8 cellular contexts compared by ENCODE assay signal in genomic region chr9:112393146-112393545, GRCh38. TPM values are rescaled to one million over a fixed set of nuclear protein-coding genes. Genes with fewer than 3 reads are reported as not detected.
DNase-seq lines count a peak whose midpoint lies in the region; ATAC-seq, FAIRE-seq and TF ChIP-seq lines count a peak whose summit lies in the region.
"Not testable (repeated sequence)": the region's sequence is repeated elsewhere in the genome, so short reads cannot be mapped to it uniquely, and the experiment has no call there.

No MANE protein-coding gene starts in this region.

- TF ChIP-seq EP300 in K562 (IDR thresholded peaks at IDR 0.05; ENCODE audit: low read length) = not testable (repeated sequence)

- not testable (repeated sequence) for H3K4me1 ChIP-seq in K562 (replicated peaks in 1 of 2; ENCODE audit: control insufficient read depth in 2 of 2, insufficient read depth in 2 of 2, low read length in 2 of 2)
- peaks cover 0 to 15% of the 10 kb centered on the region in 2 donors for H3K4me1 ChIP-seq in gastrocnemius medialis

- H3K27ac ChIP-seq in K562 (ENCODE audit: extremely low read depth, low read depth, low read length) = not testable (repeated sequence)
- H3K27ac ChIP-seq in gastrocnemius medialis = peak overlapping the region; percentile 21 to 36 (median 30)

- H3K79me2 ChIP-seq in K562 (ENCODE audit: control insufficient read depth, insufficient read depth, low read length) = not testable (repeated sequence)

- intact Hi-C loops in K562 (cut with micrococcal nuclease); gastrocnemius medialis (cut with DNase I; ENCODE audit: low total_unique reads): not testable (repeated sequence)

- not testable (repeated sequence) for BruUV-seq in K562 (replicated peaks; lab: Mats Ljungman, UMichigan)

- not testable (repeated sequence) for H3K9me1 ChIP-seq in K562 (ENCODE audit: control insufficient read depth, insufficient read depth, low read length)

- not testable (repeated sequence) for H3K4me3 ChIP-seq in K562; epithelial cell of proximal tubule (ENCODE audit: low read depth, low read length); gastrocnemius medialis

- TF ChIP-seq POLR2A in K562 (conservative IDR thresholded peaks at IDR 0.05); gastrocnemius medialis (IDR thresholded peaks at IDR 0.05): not testable (repeated sequence)

- TF ChIP-seq RAD21 in K562 (CRISPR knock-in tag; conservative IDR thresholded peaks at IDR 0.05 in 1 of 2, IDR thresholded peaks at IDR 0.05 in 1 of 2) = not testable (repeated sequence)

- H3K9ac ChIP-seq in K562 (ENCODE audit: insufficient read depth in 1 of 2, low read depth in 2 of 2, low read length in 2 of 2) = not testable (repeated sequence)

- not testable (repeated sequence) for H3K9me3 ChIP-seq in K562 (replicated peaks; ENCODE audit: control insufficient read depth, insufficient read depth, low read depth, low read length); gastrocnemius medialis

- not testable (repeated sequence) for ATAC-seq in K562, gastrocnemius medialis

- not testable (repeated sequence) for FAIRE-seq in K562 (lab: Jason Lieb, UNC)

- CTCF ChIA-PET in K562 (lab: Yijun Ruan, JAX; ENCODE audit: low intra/inter-chr PET ratio) = interaction anchor here (0.6 kb wide), 1 partner anchor 318 kb away, joined by 5 read pairs; no protein-coding TSS in a partner anchor

- not testable (repeated sequence) for H3K4me2 ChIP-seq in K562 (ENCODE audit: insufficient read depth, low read length)

- DNase-seq in A172 (ENCODE audit: low spot score) (peak; percentile 64), COLO668 (lab: John Stamatoyannopoulos, UW; ENCODE audit: unreplicated experiment) (peak; percentile 10), ELR (ENCODE audit: low read depth) (peak; percentile 15), RPMI7951 (ENCODE audit: low read depth) (peak; percentile 1), epithelial cell of proximal tubule (ENCODE audit: low read depth) (peak; percentile 65), myocyte (ENCODE audit: low read depth) (peak; percentile 65)
- DNase-seq in K562 (ENCODE audit: extremely low read depth in 1 of 4, low spot score in 3 of 4); gastrocnemius medialis: not testable (repeated sequence)

- not testable (repeated sequence) for TF ChIP-seq CTCF in K562 (IDR thresholded peaks at IDR 0.05 in 2 of 3, conservative IDR thresholded peaks at IDR 0.05 in 1 of 3; ENCODE audit: insufficient read depth in 2 of 3, low read depth in 1 of 3, low read length in 3 of 3); epithelial cell of proximal tubule (conservative IDR thresholded peaks at IDR 0.05; ENCODE audit: low read depth, low read length); gastrocnemius medialis (IDR thresholded peaks at IDR 0.05 in 4 of 5, conservative IDR thresholded peaks at IDR 0.05 in 1 of 5)

- not testable (repeated sequence) for H3K27me3 ChIP-seq in K562 (ENCODE audit: control insufficient read depth in 2 of 2, insufficient read depth in 2 of 2, low read length in 2 of 2); gastrocnemius medialis

- not testable (repeated sequence) for H4K20me1 ChIP-seq in K562 (replicated peaks; ENCODE audit: control insufficient read depth, insufficient read depth, low read length)

- H2AFZ ChIP-seq in K562 (ENCODE audit: low read depth, low read length) = not testable (repeated sequence)

- 76% methylated on average over 5 of the region's 5 CpGs for WGBS in K562 (ENCODE audit: insufficient coverage, low coverage, missing lambda C conversion rate)

- in situ Hi-C loops in K562 (cut with MboI); gastrocnemius medialis (cut with MboI; ENCODE audit: low sequenced_read_pairs in 4 of 4): not testable (repeated sequence)

- H3K36me3 ChIP-seq in K562 (ENCODE audit: control insufficient read depth, insufficient read depth, low read length); gastrocnemius medialis: not testable (repeated sequence)

- POLR2A ChIA-PET in K562 (lab: Yijun Ruan, JAX) = not testable (repeated sequence)

TF ChIP-seq in K562, 482 proteins besides CTCF, POLR2A, EP300 and RAD21:
- TF ChIP-seq ZNF316 (IDR thresholded peaks at IDR 0.05) = peak; percentile 10; the same call in 1 of the 2 replicates

RNA-seq across cellular contexts. Expression of gene HSDL2, which starts 13.2 kb away (rescaled TPM):
- 19.5 and 23.2 TPM in 2 replicates for total RNA-seq in A172 (2014; rRNA removed; shearing (Covaris generic))
- total RNA-seq in RPMI7951 (2014; rRNA removed; shearing (Covaris generic)) = 30.2 and 40.0 TPM in 2 replicates
- total RNA-seq in K562 (2011; cell fraction: chromatin; rRNA removed; ENCODE audit: low replicate concordance) = 17.0 and 29.9 TPM in 2 replicates
- total RNA-seq in K562 (2011; cell fraction: nucleolus; rRNA removed) = 11.0 and 12.2 TPM in 2 replicates
- total RNA-seq in K562 (2011; cell fraction: nucleoplasm; rRNA removed) = 15.3 and 17.0 TPM in 2 replicates
- total RNA-seq in K562 (2014; rRNA removed) = 22.8 and 23.1 TPM in 2 replicates
- 43.4 and 46.3 TPM in 2 replicates for total RNA-seq in K562 (2014; rRNA removed; fragmentation: Illumina TruSeq; extraction: Trizol)
- total RNA-seq in K562 (2015; rRNA removed; fragmentation: Illumina TruSeq; extraction: Trizol) = 37.6 and 40.3 TPM in 2 replicates
- total RNA-seq in K562 (2021) = 28.8 and 29.7 TPM in 2 replicates
- polyA plus RNA-seq in K562 (2011; rRNA removed) = 64.8 and 74.1 TPM in 2 replicates
- polyA plus RNA-seq in K562 (2011; cell fraction: cytosol; rRNA removed) = 11.2 and 23.1 TPM in 2 replicates
- polyA plus RNA-seq in K562 (2011; cell fraction: nucleus; rRNA removed) = 7.7 and 15.4 TPM in 2 replicates
- 29.3 and 34.5 TPM in 2 replicates for polyA plus RNA-seq in K562 (2012)
- polyA plus RNA-seq in K562 (2014; fragmentation: Illumina TruSeq; extraction: Trizol) = 33.3 and 37.4 TPM in 2 replicates
- 10 to 100 TPM; 32.7 to 35.6 TPM for polyA plus RNA-seq in K562 (2014; fragmentation: Nextera tagmentation; extraction: Ambion mirVana)
- polyA plus RNA-seq in K562 (2014; rRNA removed) = 23.1 and 24.6 TPM in 2 replicates
- 98.5 and 105 TPM in 2 replicates for polyA minus RNA-seq in K562 (2011; rRNA and poly(A)+ RNA removed)
- polyA minus RNA-seq in K562 (2011; cell fraction: cytosol; rRNA and poly(A)+ RNA removed) = 31.7 and 40.8 TPM in 2 replicates
- polyA minus RNA-seq in K562 (2011; cell fraction: nucleus; rRNA and poly(A)+ RNA removed) = 7.9 and 16.2 TPM in 2 replicates
- total RNA-seq in epithelial cell of proximal tubule = 25.3 and 34.0 TPM in 2 replicates
- total RNA-seq in myocyte = 41.3 and 58.5 TPM in 2 replicates
- polyA plus RNA-seq in myocyte (2012) = 12.9 TPM
- total RNA-seq in gastrocnemius medialis = 100 to 1,000 TPM in 1 of 4 donors, 10 to 100 TPM in 3; 68.9 to 106 (median 93.5) TPM

RNA-seq across cellular contexts. Expression of gene PTBP3, which starts 59.7 kb away (rescaled TPM):
- 24.4 and 26.2 TPM in 2 replicates for total RNA-seq in A172 (2014; rRNA removed; shearing (Covaris generic))
- 21.4 and 36.4 TPM in 2 replicates for total RNA-seq in RPMI7951 (2014; rRNA removed; shearing (Covaris generic))
- 83.3 and 94.4 TPM in 2 replicates for total RNA-seq in K562 (2011; cell fraction: chromatin; rRNA removed; ENCODE audit: low replicate concordance)
- 15.2 and 20.9 TPM in 2 replicates for total RNA-seq in K562 (2011; cell fraction: nucleolus; rRNA removed)
- 43.6 and 84.2 TPM in 2 replicates for total RNA-seq in K562 (2011; cell fraction: nucleoplasm; rRNA removed)
- total RNA-seq in K562 (2014; rRNA removed) (36.9 and 44.4 TPM in 2 replicates), K562 (2014; rRNA removed; fragmentation: Illumina TruSeq; extraction: Trizol) (83.5 and 93.8 TPM in 2 replicates), K562 (2015; rRNA removed; fragmentation: Illumina TruSeq; extraction: Trizol) (71.3 and 77.1 TPM in 2 replicates), K562 (2021) (109 and 116 TPM in 2 replicates), epithelial cell of proximal tubule (109 and 210 TPM in 2 replicates), myocyte (38.0 and 46.7 TPM in 2 replicates), gastrocnemius medialis (10 to 100 TPM in 3 of 4 donors, 1 to 10 TPM in 1; 9.9 to 54.7 (median 18.7) TPM)
- polyA plus RNA-seq in K562 (2011; rRNA removed) (132 and 151 TPM in 2 replicates), K562 (2014; fragmentation: Illumina TruSeq; extraction: Trizol) (60.3 and 68.0 TPM in 2 replicates), K562 (2014; fragmentation: Nextera tagmentation; extraction: Ambion mirVana) (10 to 100 TPM; 22.4 to 26.7 TPM), K562 (2014; rRNA removed) (42.0 and 45.5 TPM in 2 replicates)
- polyA plus RNA-seq in K562 (2011; cell fraction: cytosol; rRNA removed) = 122 and 173 TPM in 2 replicates
- polyA plus RNA-seq in K562 (2011; cell fraction: nucleus; rRNA removed) = 54.8 and 78.5 TPM in 2 replicates
- 34.5 and 35.0 TPM in 2 replicates for polyA plus RNA-seq in K562 (2012)
- polyA minus RNA-seq in K562 (2011; rRNA and poly(A)+ RNA removed) = 252 and 271 TPM in 2 replicates
- 85.2 and 87.1 TPM in 2 replicates for polyA minus RNA-seq in K562 (2011; cell fraction: cytosol; rRNA and poly(A)+ RNA removed)
- polyA minus RNA-seq in K562 (2011; cell fraction: nucleus; rRNA and poly(A)+ RNA removed) = 22.9 and 43.9 TPM in 2 replicates
- 7.4 TPM for polyA plus RNA-seq in myocyte (2012)
